19 cellular contexts compared by ENCODE assay signal in the genomic region with DNA sequence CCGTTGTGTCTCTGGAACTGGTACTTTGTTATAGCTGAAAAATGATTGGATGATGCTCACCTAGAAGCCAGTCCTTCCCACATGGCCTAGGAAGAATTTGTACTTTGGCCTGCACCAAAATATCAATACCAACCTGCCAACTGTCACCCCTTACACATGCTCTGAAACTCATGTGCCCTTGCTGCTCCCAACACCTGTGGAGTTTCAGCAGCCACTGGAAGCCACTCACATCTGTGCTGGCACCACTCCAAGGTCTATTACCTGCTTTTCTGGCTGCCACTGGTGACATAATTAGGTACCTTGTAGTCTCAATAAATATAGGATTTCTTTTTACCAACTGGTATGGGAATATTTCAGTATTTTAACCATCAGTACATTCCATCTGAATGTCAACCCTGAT.
DNase-seq lines count a peak whose midpoint lies in the region; ATAC-seq and TF ChIP-seq lines count a peak whose summit lies in the region.
"Had no signal": no experiment of that assay in that cellular context is flagged by ENCODE, and none has a peak within 500 bp of the region (broad histone marks: within the 10 kb centered on the region; RNA-seq: fewer than 3 reads in every experiment).

No MANE protein-coding gene starts in this region.

- H4K20me1 ChIP-seq in PC-3 (ENCODE audit: low read length) = no peaks in the 10 kb centered on the region

- no peaks in the 10 kb centered on the region for H3K9me2 ChIP-seq in PC-3 (replicated peaks; ENCODE audit: low read length)

- H3K4me3 ChIP-seq in left lung = no peak overlapping the region
- H3K4me3 ChIP-seq in PC-3 (ENCODE audit: low read length) = no peak overlapping the region
- H3K4me3 ChIP-seq: SJSA1 had no signal

- TF ChIP-seq CTCF in left lung (IDR thresholded peaks at IDR 0.05) (no peak), PC-3 (conservative IDR thresholded peaks at IDR 0.05; ENCODE audit: low read depth, low read length) (no peak)

- H3K79me2 ChIP-seq in PC-3 (ENCODE audit: low read length) = no peaks in the 10 kb centered on the region

- H3K36me3 ChIP-seq in left lung = no peaks in the 10 kb centered on the region
- H3K36me3 ChIP-seq in PC-3 (ENCODE audit: low read depth, low read length) = no peaks in the 10 kb centered on the region
- H3K36me3 ChIP-seq: SJSA1 had no signal

- H3K4me1 ChIP-seq in left lung (no peaks in the 10 kb centered on the region), PC-3 (ENCODE audit: insufficient read depth, low read length) (no peaks in the 10 kb centered on the region)
- H3K4me1 ChIP-seq: SJSA1 had no signal

- CTCF ChIA-PET in PC-3 (lab: Charles Lee) = no interaction called here

- H3K27ac ChIP-seq in left lung = no peak overlapping the region
- no peak overlapping the region for H3K27ac ChIP-seq in PC-3 (ENCODE audit: low read length)
- H3K27ac ChIP-seq: 22Rv1, SJSA1 had no signal

- no peak overlapping the region for H2AFZ ChIP-seq in PC-3 (ENCODE audit: low read length)

- H3K9ac ChIP-seq in PC-3 (ENCODE audit: low read length) = no peak overlapping the region

- POLR2A ChIA-PET in PC-3 (lab: Charles Lee; ENCODE audit: unreplicated experiment) = no interaction called here

- DNase-seq in DMS53 (lab: John Stamatoyannopoulos, UW) (peak; percentile 16), DMS53 treated with DMSO at 0.1 percent for 48 hours (lab: John Stamatoyannopoulos, UW; ENCODE audit: unreplicated experiment) (no peak), NCI-H2029 treated with DMSO at 0.1 percent for 48 hours (lab: John Stamatoyannopoulos, UW) (peak; percentile 21), NCI-H69 (lab: John Stamatoyannopoulos, UW) (peak; percentile 96), mucosa of gallbladder (ENCODE audit: low spot score) (peak; percentile 22), glomerular visceral epithelial cell (ENCODE audit: extremely low spot score) (no peak), left lung (no peak), PC-3 (no peak)
- DNase-seq: CD8-positive, alpha-beta memory T cell; DMS 273 treated with DMSO at 0.1 percent for 48 hours; H9; Karpas-422; NCI-H1694 treated with DMSO at 0.1 percent for 48 hours; NCI-H446 treated with DMSO at 0.1 percent for 48 hours; NK-92 treated with Interleukin-12 subunit alpha and Interleukin-12 subunit beta, amount 100 ng/mL, for 24 hours; OCI-M1; SW 1271 had no signal

- H3K4me2 ChIP-seq in PC-3 (ENCODE audit: low read length) = no peak overlapping the region

- intact Hi-C loops in left lung (cut with DNase I) (no loop called here), PC-3 (cut with micrococcal nuclease) (no loop called here)

- no TSS peak for BruUV-seq in PC-3 (replicated peaks; lab: Mats Ljungman, UMichigan)

- H3K9me3 ChIP-seq in left lung (peaks cover 0 to 6% of the 10 kb centered on the region in 2 donors), PC-3 (ENCODE audit: low read length) (no peaks in the 10 kb centered on the region)
- H3K9me3 ChIP-seq: SJSA1 had no signal

- ATAC-seq in left lung (no peak), PC-3 (no peak)

- no peaks in the 10 kb centered on the region for H3F3A ChIP-seq in PC-3 (ENCODE audit: low read length, unreplicated experiment)

- H3K27me3 ChIP-seq in left lung (no peaks in the 10 kb centered on the region), PC-3 (ENCODE audit: low read length) (peaks cover 13% of the 10 kb centered on the region)
- H3K27me3 ChIP-seq: SJSA1 had no signal

Comparison
In these comparisons a context has a peak if more than half of its experiments do, and no peak if none do; other contexts are left out.
1. DNase-seq: peak in DMS53 (single experiment), NCI-H2029 treated with DMSO at 0.1 percent for 48 hours (single experiment), NCI-H69 (single experiment) and mucosa of gallbladder (single experiment); none in DMS53 treated with DMSO at 0.1 percent for 48 hours (single experiment), glomerular visceral epithelial cell (single experiment), left lung (0 of 2) and PC-3 (single experiment).